ENCODE assay signal across 8 cellular contexts in the genomic region with DNA sequence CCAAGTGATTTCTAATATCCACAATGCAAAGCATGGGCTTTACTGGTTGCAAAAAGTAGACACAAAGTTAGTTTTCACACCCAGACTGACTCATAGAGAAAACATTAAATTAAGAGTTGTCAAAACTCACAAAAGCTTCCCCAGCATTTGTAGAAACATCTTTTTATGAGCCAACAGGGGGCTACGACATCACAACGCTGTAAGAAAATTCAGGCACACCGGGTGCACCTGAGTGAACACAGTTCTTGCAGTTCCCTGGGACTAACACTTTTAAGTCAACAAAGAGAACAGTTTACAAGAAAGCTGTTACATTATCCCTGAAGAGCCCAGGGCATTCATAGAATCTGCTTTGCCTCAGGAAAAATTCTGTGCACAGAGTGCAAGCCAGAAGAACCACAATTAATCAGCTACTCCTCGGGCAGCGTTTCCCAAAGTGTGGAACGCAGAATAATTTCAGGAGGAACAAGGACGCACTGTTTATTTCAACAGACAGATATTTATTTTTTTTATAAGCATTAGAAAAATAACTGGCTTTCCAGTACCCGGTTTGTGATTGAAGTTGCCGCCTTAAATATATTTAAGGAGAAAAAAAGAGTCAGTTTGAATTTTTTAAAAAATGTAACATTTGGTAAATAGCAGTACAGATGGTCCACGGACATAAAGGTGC. TPM values are rescaled to one million over a fixed set of nuclear protein-coding genes. Genes with fewer than 3 reads are reported as not detected.
DNase-seq lines count a peak whose midpoint lies in the region; ATAC-seq and TF ChIP-seq lines count a peak whose summit lies in the region.

No MANE protein-coding gene starts in this region.

- peak overlapping the region; percentile 81 for H3K4me3 ChIP-seq in OCI-LY7 (ENCODE audit: low read depth, low read length, poor library complexity, severe bottlenecking)
- peak overlapping the region; percentile 80 for H3K4me3 ChIP-seq in effector memory CD4-positive, alpha-beta T cell (ENCODE audit: insufficient read depth, low read depth, low read length, poor library complexity, severe bottlenecking)

- H3K27ac ChIP-seq in OCI-LY7 (ENCODE audit: low read depth, low read length, poor library complexity, severe bottlenecking), result peak overlapping the region; percentile 60
- peak overlapping the region; percentile 81 for H3K27ac ChIP-seq in effector memory CD4-positive, alpha-beta T cell (ENCODE audit: insufficient read depth, low read length, poor library complexity, severe bottlenecking)

- H3K9me2 ChIP-seq in OCI-LY7 (ENCODE audit: insufficient read depth, low read length), result no peaks in the 10 kb centered on the region

- intact Hi-C loops in OCI-LY7 (cut with micrococcal nuclease; ENCODE audit: unreplicated experiment), result loop anchor here (1.0 to 2.0 kb wide), 3 partner anchors 30 to 116 kb away; partner anchors contain the start of genes CD40 and ZNF335

- BruUV-seq in OCI-LY7 (replicated peaks; lab: Mats Ljungman, UMichigan), result no TSS peak

- H3K27me3 Mint-ChIP-seq in naive thymus-derived CD8-positive, alpha-beta T cell, result no peaks in the 10 kb centered on the region

- peaks cover 8% of the 10 kb centered on the region; the same call in 1 of the 2 replicates for H3K36me3 ChIP-seq in OCI-LY7 (ENCODE audit: insufficient read depth, low read length)
- H3K36me3 ChIP-seq in effector memory CD4-positive, alpha-beta T cell (ENCODE audit: control insufficient read depth, insufficient read depth, low read length), result no peaks in the 10 kb centered on the region

- ATAC-seq in naive thymus-derived CD8-positive, alpha-beta T cell, result no peak
- no peak for ATAC-seq in GM19328 (IDR thresholded peaks at IDR 0.05; ENCODE audit: unreplicated experiment)

- TF ChIP-seq CTCF in OCI-LY7 (conservative IDR thresholded peaks at IDR 0.05; ENCODE audit: low read length), result peak; percentile 44; the same call in 1 of the 2 replicates

- H3K27ac Mint-ChIP-seq in naive thymus-derived CD8-positive, alpha-beta T cell, result peak overlapping the region; percentile 72 to 95 (median 88)

- H2AFZ ChIP-seq in OCI-LY7 (ENCODE audit: low read length), result no peak overlapping the region; the same call in 1 of the 2 replicates

- H3K9me3 Mint-ChIP-seq in naive thymus-derived CD8-positive, alpha-beta T cell, result no peaks in the 10 kb centered on the region

- CTCF ChIA-PET in OCI-LY7 (lab: Charles Lee; ENCODE audit: unreplicated experiment), result no interaction called here

- peaks cover 0 to 10% (median 0%) of the 10 kb centered on the region in 3 donors for H3K36me3 Mint-ChIP-seq in naive thymus-derived CD8-positive, alpha-beta T cell

- peaks cover 35% of the 10 kb centered on the region for H3K4me1 ChIP-seq in OCI-LY7 (ENCODE audit: insufficient read depth, low read length, poor library complexity, severe bottlenecking)
- H3K4me1 ChIP-seq in effector memory CD4-positive, alpha-beta T cell (ENCODE audit: control insufficient read depth, insufficient read depth, low read length, poor library complexity, severe bottlenecking), result peaks cover 23% of the 10 kb centered on the region

- no peaks in the 10 kb centered on the region for H3K9me3 ChIP-seq in OCI-LY7 (ENCODE audit: low read length)
- H3K9me3 ChIP-seq in effector memory CD4-positive, alpha-beta T cell (ENCODE audit: control insufficient read depth, low read length), result no peaks in the 10 kb centered on the region

- DNase-seq in NCI-H748 (lab: John Stamatoyannopoulos, UW; ENCODE audit: unreplicated experiment) (peak; percentile 3), NCI-H748 treated with DMSO at 0.1 percent for 48 hours (lab: John Stamatoyannopoulos, UW) (no peak), OCI-LY7 (ENCODE audit: low spot score) (peak; percentile 61), globus pallidus (ENCODE audit: low spot score) (no peak), DMS153 (lab: John Stamatoyannopoulos, UW) (no peak)
- DNase-seq in effector memory CD4-positive, alpha-beta T cell, result no peak
- DNase-seq in naive thymus-derived CD8-positive, alpha-beta T cell, result peak in 1 of 10 donors; percentile 4

- peaks cover 59% of the 10 kb centered on the region for H3K79me2 ChIP-seq in OCI-LY7 (ENCODE audit: insufficient read depth, low read depth, low read length)

- peaks cover 26 to 66% (median 58%) of the 10 kb centered on the region in 4 donors for H3K4me1 Mint-ChIP-seq in naive thymus-derived CD8-positive, alpha-beta T cell

- H3K4me2 ChIP-seq in OCI-LY7 (ENCODE audit: low read length), result peak overlapping the region; percentile 93

- peak overlapping the region; percentile 72 to 92 (median 86) for H3K4me3 Mint-ChIP-seq in naive thymus-derived CD8-positive, alpha-beta T cell

- H4K20me1 ChIP-seq in OCI-LY7 (ENCODE audit: insufficient read depth, low read length), result peaks cover 41% of the 10 kb centered on the region

- no peaks in the 10 kb centered on the region for H3K27me3 ChIP-seq in effector memory CD4-positive, alpha-beta T cell (replicated peaks; ENCODE audit: control insufficient read depth, insufficient read depth, low read length, poor library complexity, severe bottlenecking)

- POLR2A ChIA-PET in OCI-LY7 (lab: Charles Lee), result interaction anchor here (0.7 kb wide), 1 partner anchor 246 kb away, joined by 3 read pairs; no protein-coding TSS in a partner anchor
- POLR2A ChIA-PET in naive thymus-derived CD8-positive, alpha-beta T cell (lab: Charles Lee), result interaction anchor here (1.0 to 1.3 kb wide), 5 partner anchors 20 to 154 kb away, joined by 3 to 6 read pairs (median 3); partner anchors contain the start of gene PCIF1

RNA-seq across cellular contexts. Expression of gene NCOA5, which starts 1.2 kb away (rescaled TPM):
- total RNA-seq in OCI-LY7 (2014; rRNA removed; shearing (Covaris generic)), result 21.8 and 23.4 TPM in 2 replicates
- total RNA-seq in OCI-LY7 (2022), result 29.1 and 33.7 TPM in 2 replicates
- 10 to 100 TPM; 42.2 to 43.9 TPM for total RNA-seq in naive thymus-derived CD8-positive, alpha-beta T cell
- polyA plus RNA-seq in naive thymus-derived CD8-positive, alpha-beta T cell, result 10 to 100 TPM; 13.0 to 36.0 (median 18.4) TPM

RNA-seq across cellular contexts. Expression of gene CD40, which starts 29.6 kb away (rescaled TPM):
- 23.0 and 34.7 TPM in 2 replicates for total RNA-seq in OCI-LY7 (2014; rRNA removed; shearing (Covaris generic))
- 64.2 and 71.6 TPM in 2 replicates for total RNA-seq in OCI-LY7 (2022)
- total RNA-seq in naive thymus-derived CD8-positive, alpha-beta T cell, result 10 to 100 TPM; 10.1 to 11.8 TPM
- 1 to 10 TPM; 2.0 to 4.3 (median 3.1) TPM for polyA plus RNA-seq in naive thymus-derived CD8-positive, alpha-beta T cell

RNA-seq across cellular contexts. Expression of gene SLC12A5, which starts 59.5 kb away (rescaled TPM):
- 0.18 and 3.8 TPM in 2 replicates for total RNA-seq in OCI-LY7 (2014; rRNA removed; shearing (Covaris generic))
- total RNA-seq in OCI-LY7 (2022), result 10.3 and 11.0 TPM in 2 replicates
- 1 to 10 TPM; 1.0 to 1.5 TPM for total RNA-seq in naive thymus-derived CD8-positive, alpha-beta T cell
- polyA plus RNA-seq in naive thymus-derived CD8-positive, alpha-beta T cell, result under 1 TPM in 1 of 3 donors, not detected in 2; 0.83 TPM

Comparison
In these comparisons a context has a peak if more than half of its experiments do, and no peak if none do; other contexts are left out.
1. DNase-seq: peak in NCI-H748 (single experiment) and OCI-LY7 (single experiment); none in NCI-H748 treated with DMSO at 0.1 percent for 48 hours (single experiment), effector memory CD4-positive, alpha-beta T cell (0 of 3), globus pallidus (single experiment) and DMS153 (single experiment).